1 cellular context compared by ENCODE assay signal in the genomic region with DNA sequence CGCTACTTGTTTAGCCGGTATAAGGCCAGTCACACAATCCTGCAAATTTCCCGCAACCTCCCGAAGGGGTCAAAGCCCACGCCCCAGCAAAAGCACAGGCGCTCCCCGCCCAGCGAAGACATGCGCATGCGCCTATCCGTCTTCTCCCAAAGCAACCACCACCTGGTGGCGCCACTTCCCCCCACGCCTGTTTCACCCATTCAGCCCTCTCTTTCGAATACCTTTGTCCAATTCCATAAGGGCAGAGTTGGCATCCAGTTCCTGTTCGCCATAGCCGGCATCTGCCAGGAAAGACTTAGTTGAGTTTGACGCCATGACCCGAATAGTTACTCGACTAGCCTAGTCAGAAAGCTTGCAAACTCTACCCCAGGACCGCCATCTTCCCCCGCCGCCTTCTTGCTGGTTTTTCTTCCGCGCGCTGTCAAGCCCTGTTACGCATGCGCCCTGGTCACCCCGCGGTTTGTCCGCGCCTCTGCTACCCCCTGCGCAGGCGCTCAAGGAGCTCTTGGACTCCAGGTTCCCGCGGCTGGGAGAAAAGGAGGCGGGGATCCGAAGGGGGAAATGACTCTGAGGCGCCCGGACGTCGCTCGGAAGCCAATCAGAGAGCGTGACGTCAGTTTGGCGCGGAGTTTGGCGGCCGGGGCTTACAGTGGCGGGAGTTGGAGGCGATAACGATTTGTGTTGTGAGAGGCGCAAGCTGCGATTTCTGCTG.
A peak's percentile ranks its signal among the peaks of the same experiment; 100 is the strongest.
TF ChIP-seq lines count a peak whose summit lies in the region.

A gene with protein sequence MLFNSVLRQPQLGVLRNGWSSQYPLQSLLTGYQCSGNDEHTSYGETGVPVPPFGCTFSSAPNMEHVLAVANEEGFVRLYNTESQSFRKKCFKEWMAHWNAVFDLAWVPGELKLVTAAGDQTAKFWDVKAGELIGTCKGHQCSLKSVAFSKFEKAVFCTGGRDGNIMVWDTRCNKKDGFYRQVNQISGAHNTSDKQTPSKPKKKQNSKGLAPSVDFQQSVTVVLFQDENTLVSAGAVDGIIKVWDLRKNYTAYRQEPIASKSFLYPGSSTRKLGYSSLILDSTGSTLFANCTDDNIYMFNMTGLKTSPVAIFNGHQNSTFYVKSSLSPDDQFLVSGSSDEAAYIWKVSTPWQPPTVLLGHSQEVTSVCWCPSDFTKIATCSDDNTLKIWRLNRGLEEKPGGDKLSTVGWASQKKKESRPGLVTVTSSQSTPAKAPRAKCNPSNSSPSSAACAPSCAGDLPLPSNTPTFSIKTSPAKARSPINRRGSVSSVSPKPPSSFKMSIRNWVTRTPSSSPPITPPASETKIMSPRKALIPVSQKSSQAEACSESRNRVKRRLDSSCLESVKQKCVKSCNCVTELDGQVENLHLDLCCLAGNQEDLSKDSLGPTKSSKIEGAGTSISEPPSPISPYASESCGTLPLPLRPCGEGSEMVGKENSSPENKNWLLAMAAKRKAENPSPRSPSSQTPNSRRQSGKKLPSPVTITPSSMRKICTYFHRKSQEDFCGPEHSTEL (plus strand): TSS at position 626 of the 712 bp plus-strand sequence. CDS start 143 bp downstream, outside the sequence.
A gene with protein sequence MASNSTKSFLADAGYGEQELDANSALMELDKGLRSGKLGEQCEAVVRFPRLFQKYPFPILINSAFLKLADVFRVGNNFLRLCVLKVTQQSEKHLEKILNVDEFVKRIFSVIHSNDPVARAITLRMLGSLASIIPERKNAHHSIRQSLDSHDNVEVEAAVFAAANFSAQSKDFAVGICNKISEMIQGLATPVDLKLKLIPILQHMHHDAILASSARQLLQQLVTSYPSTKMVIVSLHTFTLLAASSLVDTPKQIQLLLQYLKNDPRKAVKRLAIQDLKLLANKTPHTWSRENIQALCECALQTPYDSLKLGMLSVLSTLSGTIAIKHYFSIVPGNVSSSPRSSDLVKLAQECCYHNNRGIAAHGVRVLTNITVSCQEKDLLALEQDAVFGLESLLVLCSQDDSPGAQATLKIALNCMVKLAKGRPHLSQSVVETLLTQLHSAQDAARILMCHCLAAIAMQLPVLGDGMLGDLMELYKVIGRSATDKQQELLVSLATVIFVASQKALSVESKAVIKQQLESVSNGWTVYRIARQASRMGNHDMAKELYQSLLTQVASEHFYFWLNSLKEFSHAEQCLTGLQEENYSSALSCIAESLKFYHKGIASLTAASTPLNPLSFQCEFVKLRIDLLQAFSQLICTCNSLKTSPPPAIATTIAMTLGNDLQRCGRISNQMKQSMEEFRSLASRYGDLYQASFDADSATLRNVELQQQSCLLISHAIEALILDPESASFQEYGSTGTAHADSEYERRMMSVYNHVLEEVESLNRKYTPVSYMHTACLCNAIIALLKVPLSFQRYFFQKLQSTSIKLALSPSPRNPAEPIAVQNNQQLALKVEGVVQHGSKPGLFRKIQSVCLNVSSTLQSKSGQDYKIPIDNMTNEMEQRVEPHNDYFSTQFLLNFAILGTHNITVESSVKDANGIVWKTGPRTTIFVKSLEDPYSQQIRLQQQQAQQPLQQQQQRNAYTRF (minus strand): TSS at position 435 of the 712 bp plus-strand sequence. CDS start 120 bp downstream, at position 315.

TF ChIP-seq in HepG2, 621 proteins besides CTCF, POLR2A, EP300 and RAD21 (continued from another document and continues in another):
- TF ChIP-seq, protein P1, sequence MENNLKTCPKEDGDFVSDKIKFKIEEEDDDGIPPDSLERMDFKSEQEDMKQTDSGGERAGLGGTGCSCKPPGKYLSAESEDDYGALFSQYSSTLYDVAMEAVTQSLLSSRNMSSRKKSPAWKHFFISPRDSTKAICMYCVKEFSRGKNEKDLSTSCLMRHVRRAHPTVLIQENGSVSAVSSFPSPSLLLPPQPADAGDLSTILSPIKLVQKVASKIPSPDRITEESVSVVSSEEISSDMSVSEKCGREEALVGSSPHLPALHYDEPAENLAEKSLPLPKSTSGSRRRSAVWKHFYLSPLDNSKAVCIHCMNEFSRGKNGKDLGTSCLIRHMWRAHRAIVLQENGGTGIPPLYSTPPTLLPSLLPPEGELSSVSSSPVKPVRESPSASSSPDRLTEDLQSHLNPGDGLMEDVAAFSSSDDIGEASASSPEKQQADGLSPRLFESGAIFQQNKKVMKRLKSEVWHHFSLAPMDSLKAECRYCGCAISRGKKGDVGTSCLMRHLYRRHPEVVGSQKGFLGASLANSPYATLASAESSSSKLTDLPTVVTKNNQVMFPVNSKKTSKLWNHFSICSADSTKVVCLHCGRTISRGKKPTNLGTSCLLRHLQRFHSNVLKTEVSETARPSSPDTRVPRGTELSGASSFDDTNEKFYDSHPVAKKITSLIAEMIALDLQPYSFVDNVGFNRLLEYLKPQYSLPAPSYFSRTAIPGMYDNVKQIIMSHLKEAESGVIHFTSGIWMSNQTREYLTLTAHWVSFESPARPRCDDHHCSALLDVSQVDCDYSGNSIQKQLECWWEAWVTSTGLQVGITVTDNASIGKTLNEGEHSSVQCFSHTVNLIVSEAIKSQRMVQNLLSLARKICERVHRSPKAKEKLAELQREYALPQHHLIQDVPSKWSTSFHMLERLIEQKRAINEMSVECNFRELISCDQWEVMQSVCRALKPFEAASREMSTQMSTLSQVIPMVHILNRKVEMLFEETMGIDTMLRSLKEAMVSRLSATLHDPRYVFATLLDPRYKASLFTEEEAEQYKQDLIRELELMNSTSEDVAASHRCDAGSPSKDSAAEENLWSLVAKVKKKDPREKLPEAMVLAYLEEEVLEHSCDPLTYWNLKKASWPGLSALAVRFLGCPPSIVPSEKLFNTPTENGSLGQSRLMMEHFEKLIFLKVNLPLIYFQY (CRISPR knock-in tag; IDR thresholded peaks at IDR 0.05; ENCODE audit: borderline replicate concordance) = no peak
- TF ChIP-seq, protein P2, sequence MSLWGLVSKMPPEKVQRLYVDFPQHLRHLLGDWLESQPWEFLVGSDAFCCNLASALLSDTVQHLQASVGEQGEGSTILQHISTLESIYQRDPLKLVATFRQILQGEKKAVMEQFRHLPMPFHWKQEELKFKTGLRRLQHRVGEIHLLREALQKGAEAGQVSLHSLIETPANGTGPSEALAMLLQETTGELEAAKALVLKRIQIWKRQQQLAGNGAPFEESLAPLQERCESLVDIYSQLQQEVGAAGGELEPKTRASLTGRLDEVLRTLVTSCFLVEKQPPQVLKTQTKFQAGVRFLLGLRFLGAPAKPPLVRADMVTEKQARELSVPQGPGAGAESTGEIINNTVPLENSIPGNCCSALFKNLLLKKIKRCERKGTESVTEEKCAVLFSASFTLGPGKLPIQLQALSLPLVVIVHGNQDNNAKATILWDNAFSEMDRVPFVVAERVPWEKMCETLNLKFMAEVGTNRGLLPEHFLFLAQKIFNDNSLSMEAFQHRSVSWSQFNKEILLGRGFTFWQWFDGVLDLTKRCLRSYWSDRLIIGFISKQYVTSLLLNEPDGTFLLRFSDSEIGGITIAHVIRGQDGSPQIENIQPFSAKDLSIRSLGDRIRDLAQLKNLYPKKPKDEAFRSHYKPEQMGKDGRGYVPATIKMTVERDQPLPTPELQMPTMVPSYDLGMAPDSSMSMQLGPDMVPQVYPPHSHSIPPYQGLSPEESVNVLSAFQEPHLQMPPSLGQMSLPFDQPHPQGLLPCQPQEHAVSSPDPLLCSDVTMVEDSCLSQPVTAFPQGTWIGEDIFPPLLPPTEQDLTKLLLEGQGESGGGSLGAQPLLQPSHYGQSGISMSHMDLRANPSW (CRISPR knock-in tag; IDR thresholded peaks at IDR 0.05; ENCODE audit: borderline replicate concordance) = peak; percentile 79
- TF ChIP-seq NFE2L2 (IDR thresholded peaks at IDR 0.05; ENCODE audit: low read length) (no peak), HDAC6 (IDR thresholded peaks at IDR 0.05; ENCODE audit: low read depth, low read length) (no peak), KMT2B (CRISPR knock-in tag; IDR thresholded peaks at IDR 0.05) (peak; percentile 87), POLR2AphosphoS5 (IDR thresholded peaks at IDR 0.05; ENCODE audit: low read depth, low read length) (peak; percentile 95), RXRB (CRISPR knock-in tag; IDR thresholded peaks at IDR 0.05; ENCODE audit: borderline replicate concordance) (peak; percentile 71), SMYD3 (CRISPR knock-in tag; IDR thresholded peaks at IDR 0.05) (peak; percentile 36; the same call in 1 of the 2 replicates), ZMYM2 (CRISPR knock-in tag; IDR thresholded peaks at IDR 0.05) (0 out of 2 replicates have a peak, but pooled peaks have one; percentile 9), ZNF891 (CRISPR knock-in tag; IDR thresholded peaks at IDR 0.05) (peak; percentile 79; the same call in 1 of the 2 replicates), ZZZ3 (CRISPR knock-in tag; IDR thresholded peaks at IDR 0.05; ENCODE audit: borderline replicate concordance) (no peak), ZNF605 (CRISPR knock-in tag; IDR thresholded peaks at IDR 0.05) (peak; percentile 94), ARNT2 (CRISPR knock-in tag; IDR thresholded peaks at IDR 0.05; ENCODE audit: low read depth) (peak; percentile 85), ZNF883 (CRISPR knock-in tag; IDR thresholded peaks at IDR 0.05; ENCODE audit: not compliant biosample characterization) (no peak), TOPORS (CRISPR knock-in tag; IDR thresholded peaks at IDR 0.05) (peak; percentile 9; the same call in 1 of the 2 replicates), CBX1 (IDR thresholded peaks at IDR 0.05; ENCODE audit: low read depth) (no peak), MED13 (CRISPR knock-in tag; IDR thresholded peaks at IDR 0.05) (no peak), ZNF20 (CRISPR knock-in tag; IDR thresholded peaks at IDR 0.05) (no peak), U2AF2 (IDR thresholded peaks at IDR 0.05; ENCODE audit: low read depth, low read length) (no peak)
- TF ChIP-seq, protein P3, sequence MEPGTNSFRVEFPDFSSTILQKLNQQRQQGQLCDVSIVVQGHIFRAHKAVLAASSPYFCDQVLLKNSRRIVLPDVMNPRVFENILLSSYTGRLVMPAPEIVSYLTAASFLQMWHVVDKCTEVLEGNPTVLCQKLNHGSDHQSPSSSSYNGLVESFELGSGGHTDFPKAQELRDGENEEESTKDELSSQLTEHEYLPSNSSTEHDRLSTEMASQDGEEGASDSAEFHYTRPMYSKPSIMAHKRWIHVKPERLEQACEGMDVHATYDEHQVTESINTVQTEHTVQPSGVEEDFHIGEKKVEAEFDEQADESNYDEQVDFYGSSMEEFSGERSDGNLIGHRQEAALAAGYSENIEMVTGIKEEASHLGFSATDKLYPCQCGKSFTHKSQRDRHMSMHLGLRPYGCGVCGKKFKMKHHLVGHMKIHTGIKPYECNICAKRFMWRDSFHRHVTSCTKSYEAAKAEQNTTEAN (CRISPR knock-in tag; conservative IDR thresholded peaks at IDR 0.05) = 0 out of 2 replicates have a peak, but pooled peaks have one; percentile 52
- TF ChIP-seq, protein P4, sequence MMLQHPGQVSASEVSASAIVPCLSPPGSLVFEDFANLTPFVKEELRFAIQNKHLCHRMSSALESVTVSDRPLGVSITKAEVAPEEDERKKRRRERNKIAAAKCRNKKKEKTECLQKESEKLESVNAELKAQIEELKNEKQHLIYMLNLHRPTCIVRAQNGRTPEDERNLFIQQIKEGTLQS (CRISPR knock-in tag; IDR thresholded peaks at IDR 0.05) = 0 out of 2 replicates have a peak, but pooled peaks have one; percentile 15
- TF ChIP-seq, protein P5, sequence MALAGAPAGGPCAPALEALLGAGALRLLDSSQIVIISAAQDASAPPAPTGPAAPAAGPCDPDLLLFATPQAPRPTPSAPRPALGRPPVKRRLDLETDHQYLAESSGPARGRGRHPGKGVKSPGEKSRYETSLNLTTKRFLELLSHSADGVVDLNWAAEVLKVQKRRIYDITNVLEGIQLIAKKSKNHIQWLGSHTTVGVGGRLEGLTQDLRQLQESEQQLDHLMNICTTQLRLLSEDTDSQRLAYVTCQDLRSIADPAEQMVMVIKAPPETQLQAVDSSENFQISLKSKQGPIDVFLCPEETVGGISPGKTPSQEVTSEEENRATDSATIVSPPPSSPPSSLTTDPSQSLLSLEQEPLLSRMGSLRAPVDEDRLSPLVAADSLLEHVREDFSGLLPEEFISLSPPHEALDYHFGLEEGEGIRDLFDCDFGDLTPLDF (CRISPR knock-in tag; IDR thresholded peaks at IDR 0.05) = peak; percentile 98
- TF ChIP-seq, protein P6, sequence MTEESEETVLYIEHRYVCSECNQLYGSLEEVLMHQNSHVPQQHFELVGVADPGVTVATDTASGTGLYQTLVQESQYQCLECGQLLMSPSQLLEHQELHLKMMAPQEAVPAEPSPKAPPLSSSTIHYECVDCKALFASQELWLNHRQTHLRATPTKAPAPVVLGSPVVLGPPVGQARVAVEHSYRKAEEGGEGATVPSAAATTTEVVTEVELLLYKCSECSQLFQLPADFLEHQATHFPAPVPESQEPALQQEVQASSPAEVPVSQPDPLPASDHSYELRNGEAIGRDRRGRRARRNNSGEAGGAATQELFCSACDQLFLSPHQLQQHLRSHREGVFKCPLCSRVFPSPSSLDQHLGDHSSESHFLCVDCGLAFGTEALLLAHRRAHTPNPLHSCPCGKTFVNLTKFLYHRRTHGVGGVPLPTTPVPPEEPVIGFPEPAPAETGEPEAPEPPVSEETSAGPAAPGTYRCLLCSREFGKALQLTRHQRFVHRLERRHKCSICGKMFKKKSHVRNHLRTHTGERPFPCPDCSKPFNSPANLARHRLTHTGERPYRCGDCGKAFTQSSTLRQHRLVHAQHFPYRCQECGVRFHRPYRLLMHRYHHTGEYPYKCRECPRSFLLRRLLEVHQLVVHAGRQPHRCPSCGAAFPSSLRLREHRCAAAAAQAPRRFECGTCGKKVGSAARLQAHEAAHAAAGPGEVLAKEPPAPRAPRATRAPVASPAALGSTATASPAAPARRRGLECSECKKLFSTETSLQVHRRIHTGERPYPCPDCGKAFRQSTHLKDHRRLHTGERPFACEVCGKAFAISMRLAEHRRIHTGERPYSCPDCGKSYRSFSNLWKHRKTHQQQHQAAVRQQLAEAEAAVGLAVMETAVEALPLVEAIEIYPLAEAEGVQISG (CRISPR knock-in tag; IDR thresholded peaks at IDR 0.05) = peak; percentile 67
